In the genomic region with DNA sequence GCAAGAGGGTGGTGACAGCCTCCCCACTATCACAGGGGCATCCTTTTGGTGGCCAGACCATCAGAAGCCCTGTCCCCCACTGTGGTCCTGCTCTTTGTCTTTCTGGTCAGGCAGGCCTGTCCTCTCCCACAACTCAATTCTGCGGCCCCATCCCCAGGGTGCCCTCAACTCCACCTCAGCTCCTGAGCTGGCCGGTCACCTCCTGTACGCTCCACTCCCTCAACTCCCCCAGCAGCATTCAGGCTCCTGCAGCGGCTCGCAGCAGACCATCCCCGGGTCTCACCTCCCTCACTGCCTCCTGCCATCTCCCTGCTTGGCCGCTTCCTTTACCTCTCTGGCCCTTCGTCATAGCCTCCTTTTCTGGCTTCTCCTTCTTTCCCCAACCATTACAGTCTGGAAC, we compare ENCODE assay signal across 23 cellular contexts. TPM values are rescaled to one million over a fixed set of nuclear protein-coding genes. Genes with fewer than 3 reads are reported as not detected.
A peak's percentile ranks its signal among the peaks of the same experiment; 100 is the strongest.
DNase-seq lines count a peak whose midpoint lies in the region; ATAC-seq and TF ChIP-seq lines count a peak whose summit lies in the region.
"Had no signal": no experiment of that assay in that cellular context is flagged by ENCODE, and none has a peak within 500 bp of the region (broad histone marks: within the 10 kb centered on the region; RNA-seq: fewer than 3 reads in every experiment).

No MANE protein-coding gene starts in this region.

- no peak overlapping the region for H3K23ac ChIP-seq in neuronal stem cell (ENCODE audit: low read depth, low read length, poor library complexity)

- H2AFZ ChIP-seq in HCT116 (ENCODE audit: low read depth, low read length, poor library complexity, severe bottlenecking) = no peak overlapping the region
- no peak overlapping the region for H2AFZ ChIP-seq in neuronal stem cell (ENCODE audit: low read length)
- H2AFZ ChIP-seq: GM23338 had no signal

- H2BK15ac ChIP-seq in neuronal stem cell (ENCODE audit: low read length) = no peak overlapping the region

- no peaks in the 10 kb centered on the region for H3K9me2 ChIP-seq in HCT116 (ENCODE audit: insufficient read depth)

- no peak overlapping the region for H3K9ac ChIP-seq in HCT116 (ENCODE audit: low read length)
- no peak overlapping the region for H3K9ac ChIP-seq in neuronal stem cell (ENCODE audit: low read depth, low read length, poor library complexity)

- ATAC-seq in activated naive CD8-positive, alpha-beta T cell treated with anti-CD3 and anti-CD28 coated beads, Interleukin-2, amount 50 U/mL, for 24 hours = no peak
- ATAC-seq in HCT116 (no peak), GM18870 (IDR thresholded peaks at IDR 0.05; ENCODE audit: unreplicated experiment) (no peak)
- ATAC-seq: GM12878, GM23338, Panc1 had no signal

- CTCF ChIA-PET in HCT116 (lab: Charles Lee) = no interaction called here

- H3K4me3 ChIP-seq in HCT116 (replicated peaks in 1 of 2; ENCODE audit: low read depth in 1 of 2, low read length in 2 of 2) (no peak overlapping the region), neuronal stem cell (ENCODE audit: low read length in 2 of 2) (no peak overlapping the region)
- H3K4me3 ChIP-seq: GM12878, GM23338 had no signal

- TF ChIP-seq CTCF in HCT116 (IDR thresholded peaks at IDR 0.05 in 2 of 3, conservative IDR thresholded peaks at IDR 0.05 in 1 of 3; ENCODE audit: borderline replicate concordance in 1 of 3, insufficient read depth in 1 of 3, low read depth in 2 of 3, low read length in 2 of 3) (no peak), endothelial cell (IDR thresholded peaks at IDR 0.05; ENCODE audit: unreplicated experiment) (no peak)

- no peak for TF ChIP-seq RAD21 in HCT116 (IDR thresholded peaks at IDR 0.05; ENCODE audit: low read depth)

- H3K4me2 ChIP-seq in HCT116 (ENCODE audit: low read length) = no peak overlapping the region
- no peak overlapping the region for H3K4me2 ChIP-seq in neuronal stem cell (ENCODE audit: insufficient read depth, low read length, poor library complexity, severe bottlenecking)
- H3K4me2 ChIP-seq: GM23338 had no signal

- peak overlapping the region; percentile 94 for H2AK5ac ChIP-seq in neuronal stem cell (ENCODE audit: low read depth, low read length)

- H3K36me3 ChIP-seq in HCT116 (ENCODE audit: control insufficient read depth in 1 of 2, insufficient read depth in 2 of 2, low read length in 2 of 2) (peaks cover 0 to 3% of the 10 kb centered on the region in 2 experiments; a peak in 1 of 4 replicates), neuronal stem cell (replicated peaks in 1 of 2; ENCODE audit: control insufficient read depth in 2 of 2, insufficient read depth in 2 of 2, low read length in 2 of 2) (peaks cover 5 to 32% of the 10 kb centered on the region in 2 donors)
- H3K36me3 ChIP-seq: BE2C had no signal

- no peaks in the 10 kb centered on the region for H3K4me1 Mint-ChIP-seq in activated naive CD8-positive, alpha-beta T cell treated with anti-CD3 and anti-CD28 coated beads, Interleukin-2, amount 50 U/mL, for 24 hours
- no peaks in the 10 kb centered on the region for H3K4me1 Mint-ChIP-seq in activated naive CD8-positive, alpha-beta T cell treated with anti-CD3 and anti-CD28 coated beads for 36 hours
- H3K4me1 Mint-ChIP-seq in endothelial cell (ENCODE audit: unreplicated experiment) = peaks cover 24% of the 10 kb centered on the region

- H2BK120ac ChIP-seq in neuronal stem cell (ENCODE audit: low read depth, low read length) = peak overlapping the region; percentile 18

- H4K20me1 ChIP-seq in HCT116 (ENCODE audit: insufficient read depth) = no peaks in the 10 kb centered on the region

- BruUV-seq in HCT116 (replicated peaks; lab: Mats Ljungman, UMichigan) = TSS peak; percentile 37

- no peak overlapping the region for H4K91ac ChIP-seq in neuronal stem cell (ENCODE audit: low read depth, low read length, poor library complexity)

- no CpG with 5 or more reads among the region's 8 CpGs for WGBS in neuronal stem cell (ENCODE audit: extremely low coverage in 2 of 2, insufficient read length in 2 of 2, insufficient replicate concordance in 1 of 2), 2 donors

- H3K79me1 ChIP-seq in neuronal stem cell (ENCODE audit: low read depth, low read length) = no peaks in the 10 kb centered on the region

- H3K18ac ChIP-seq in neuronal stem cell (ENCODE audit: low read length) = no peak overlapping the region

- H3K27me3 Mint-ChIP-seq in activated naive CD8-positive, alpha-beta T cell treated with anti-CD3 and anti-CD28 coated beads, Interleukin-2, amount 50 U/mL, for 24 hours = no peaks in the 10 kb centered on the region
- H3K27me3 Mint-ChIP-seq in activated naive CD8-positive, alpha-beta T cell treated with anti-CD3 and anti-CD28 coated beads for 36 hours = no peaks in the 10 kb centered on the region
- H3K27me3 Mint-ChIP-seq in endothelial cell (ENCODE audit: unreplicated experiment) = peaks cover 9% of the 10 kb centered on the region
- H3K27me3 Mint-ChIP-seq: CD4-positive, alpha-beta T cell had no signal

- POLR2A ChIA-PET in HCT116 (lab: Charles Lee) = no interaction called here

- H3K4me1 ChIP-seq in HCT116 (ENCODE audit: control insufficient read depth in 1 of 2, insufficient read depth in 2 of 2, low read length in 2 of 2) = no peaks in the 10 kb centered on the region
- H3K4me1 ChIP-seq in neuronal stem cell (ENCODE audit: control insufficient read depth in 2 of 2, insufficient read depth in 1 of 2, low read depth in 1 of 2, low read length in 2 of 2) = peaks cover 16 to 18% of the 10 kb centered on the region in 2 donors

- RAD21 ChIA-PET in HCT116 (lab: Charles Lee; ENCODE audit: low non-redundant PET in 1 of 2, low total read pairs in 2 of 2, uncharacterized antibody in 2 of 2, unreplicated experiment in 2 of 2) = no interaction called here

- H3K27ac ChIP-seq in HCT116 (ENCODE audit: low read depth, low read length) (no peak overlapping the region), neuronal stem cell (replicated peaks; ENCODE audit: low read length) (no peak overlapping the region)

- H4K8ac ChIP-seq in neuronal stem cell (ENCODE audit: low read depth, low read length) = no peak overlapping the region

- no peak overlapping the region for H2BK5ac ChIP-seq in neuronal stem cell (ENCODE audit: low read length)

- DNase-seq in activated naive CD8-positive, alpha-beta T cell treated with anti-CD3 and anti-CD28 coated beads, Interleukin-2, amount 50 U/mL, for 24 hours = no peak
- DNase-seq in activated naive CD8-positive, alpha-beta T cell treated with anti-CD3 and anti-CD28 coated beads for 36 hours = no peak
- DNase-seq in HCT116 (ENCODE audit: low read depth, low spot score) (no peak), endothelial cell (ENCODE audit: low spot score) (no peak), neuronal stem cell (ENCODE audit: low spot score) (no peak), HT-29 (ENCODE audit: low spot score) (no peak)
- DNase-seq in stimulated activated CD4-positive, alpha-beta T cell treated with anti-CD3 and anti-CD28 coated beads, Interleukin-2, amount 100 ng/mL, for 48 hours = no peak
- DNase-seq: BE2C; Caco-2; CD4-positive, alpha-beta T cell; DND-41; HCEC 1CT; Karpas-422; NCI-H2081; NCI-H2171; NCI-H345; NCI-H774; NK-92 treated with Interleukin-12 subunit alpha and Interleukin-12 subunit beta, amount 100 ng/mL, for 24 hours; SIG-M5 had no signal

- no peaks in the 10 kb centered on the region for H3K9me3 Mint-ChIP-seq in activated naive CD8-positive, alpha-beta T cell treated with anti-CD3 and anti-CD28 coated beads, Interleukin-2, amount 50 U/mL, for 24 hours
- H3K9me3 Mint-ChIP-seq in activated naive CD8-positive, alpha-beta T cell treated with anti-CD3 and anti-CD28 coated beads for 36 hours = no peaks in the 10 kb centered on the region
- no peaks in the 10 kb centered on the region for H3K9me3 Mint-ChIP-seq in endothelial cell (ENCODE audit: unreplicated experiment)
- H3K9me3 Mint-ChIP-seq: CD4-positive, alpha-beta T cell; GM23338 had no signal

- H3K4ac ChIP-seq in neuronal stem cell (ENCODE audit: low read length) = no peak overlapping the region

- peak overlapping the region; percentile 27 for H3K27ac Mint-ChIP-seq in activated naive CD8-positive, alpha-beta T cell treated with anti-CD3 and anti-CD28 coated beads, Interleukin-2, amount 50 U/mL, for 24 hours
- no peak overlapping the region for H3K27ac Mint-ChIP-seq in activated naive CD8-positive, alpha-beta T cell treated with anti-CD3 and anti-CD28 coated beads for 36 hours
- H3K27ac Mint-ChIP-seq in endothelial cell (ENCODE audit: unreplicated experiment) = no peak overlapping the region
- H3K27ac Mint-ChIP-seq: CD4-positive, alpha-beta T cell; GM23338 had no signal

- no peaks in the 10 kb centered on the region for H3K9me3 ChIP-seq in HCT116 (ENCODE audit: control insufficient read depth in 1 of 2, insufficient read depth in 1 of 2, low read depth in 1 of 2, low read length in 2 of 2)
- no peaks in the 10 kb centered on the region for H3K9me3 ChIP-seq in neuronal stem cell (replicated peaks in 1 of 2; ENCODE audit: control insufficient read depth in 2 of 2, insufficient read depth in 1 of 2, low read depth in 1 of 2, low read length in 2 of 2)
- H3K9me3 ChIP-seq: BE2C, Caco-2 had no signal

- H3K27me3 ChIP-seq in HCT116 (ENCODE audit: insufficient read depth, low read length) (no peaks in the 10 kb centered on the region), neuronal stem cell (ENCODE audit: control insufficient read depth in 3 of 3, insufficient read depth in 3 of 3, low read depth in 1 of 3, low read length in 3 of 3) (no peaks in the 10 kb centered on the region)
- H3K27me3 ChIP-seq: BE2C had no signal

- peak overlapping the region; percentile 31 for H2BK12ac ChIP-seq in neuronal stem cell (ENCODE audit: low read length)

- H3K4me3 Mint-ChIP-seq in activated naive CD8-positive, alpha-beta T cell treated with anti-CD3 and anti-CD28 coated beads, Interleukin-2, amount 50 U/mL, for 24 hours = no peak overlapping the region
- no peak overlapping the region for H3K4me3 Mint-ChIP-seq in activated naive CD8-positive, alpha-beta T cell treated with anti-CD3 and anti-CD28 coated beads for 36 hours
- peak overlapping the region; percentile 48 for H3K4me3 Mint-ChIP-seq in endothelial cell (ENCODE audit: unreplicated experiment)
- H3K4me3 Mint-ChIP-seq: CD4-positive, alpha-beta T cell; GM23338 had no signal

- H3K36me3 Mint-ChIP-seq in activated naive CD8-positive, alpha-beta T cell treated with anti-CD3 and anti-CD28 coated beads, Interleukin-2, amount 50 U/mL, for 24 hours (ENCODE audit: low read depth) = peaks cover 3% of the 10 kb centered on the region
- H3K36me3 Mint-ChIP-seq in activated naive CD8-positive, alpha-beta T cell treated with anti-CD3 and anti-CD28 coated beads for 36 hours = peaks cover 4% of the 10 kb centered on the region
- peaks cover 27% of the 10 kb centered on the region for H3K36me3 Mint-ChIP-seq in endothelial cell (ENCODE audit: low read depth, unreplicated experiment)

- H3K14ac ChIP-seq in neuronal stem cell (ENCODE audit: low read length) = no peak overlapping the region

- no peak for TF ChIP-seq POLR2A in HCT116 (IDR thresholded peaks at IDR 0.05; ENCODE audit: borderline replicate concordance, extremely low read depth, insufficient read depth, insufficient read length)

- intact Hi-C loops in HCT116 (cut with micrococcal nuclease) = no loop called here

- no peaks in the 10 kb centered on the region for H3K79me2 ChIP-seq in HCT116 (ENCODE audit: insufficient read depth, low read length)

RNA-seq across cellular contexts. Expression of gene MTSS2, which starts 43.4 kb away (rescaled TPM):
- 1 to 10 TPM; 6.9 to 9.2 TPM for total RNA-seq in activated naive CD8-positive, alpha-beta T cell treated with anti-CD3 and anti-CD28 coated beads for 36 hours
- total RNA-seq in HCT116 (2021; ENCODE audit: unreplicated experiment) = 41.8 TPM
- 48.7 and 53.1 TPM in 2 replicates for polyA plus RNA-seq in HCT116 (2012)
- total RNA-seq in endothelial cell (ENCODE audit: unreplicated experiment) = 82.6 TPM
- 45.9 TPM for polyA plus RNA-seq in neuronal stem cell (2013, experiment 1 of 2)
- 48.5 TPM for polyA plus RNA-seq in neuronal stem cell (2013, experiment 2 of 2)
- 23.0 and 38.1 TPM in 2 replicates for total RNA-seq in HT-29 (2014; rRNA removed; shearing (Covaris generic))
